12 cellular contexts compared by ENCODE assay signal in genomic region chr14:64234877-64235651, GRCh38. TPM values are rescaled to one million over a fixed set of nuclear protein-coding genes. Genes with fewer than 3 reads are reported as not detected.
DNase-seq lines count a peak whose midpoint lies in the region; ATAC-seq, FAIRE-seq and TF ChIP-seq lines count a peak whose summit lies in the region.
"Had no signal": no experiment of that assay in that cellular context is flagged by ENCODE, and none has a peak within 500 bp of the region (broad histone marks: within the 10 kb centered on the region; RNA-seq: fewer than 3 reads in every experiment).

No MANE protein-coding gene starts in this region.

- TF ChIP-seq CTCF in kidney (IDR thresholded peaks at IDR 0.05; ENCODE audit: borderline replicate concordance, extremely low read depth, insufficient read depth) = no peak

- peaks cover 0 to 3% of the 10 kb centered on the region in 2 donors for H3K36me3 ChIP-seq in kidney (ENCODE audit: control insufficient read depth in 1 of 2, insufficient read depth in 2 of 2, low read length in 2 of 2)
- H3K36me3 ChIP-seq: SJSA1 had no signal

- peak; percentile 6 for ATAC-seq in HG02943 (IDR thresholded peaks at IDR 0.05; ENCODE audit: low read depth, unreplicated experiment)

- H3K4me1 ChIP-seq in kidney (ENCODE audit: control insufficient read depth in 1 of 2, insufficient read depth in 1 of 2, low read depth in 1 of 2, low read length in 2 of 2) = peaks cover 0 to 7% of the 10 kb centered on the region in 2 donors
- H3K4me1 ChIP-seq: thyroid gland had no signal

- H3K9ac ChIP-seq in kidney (ENCODE audit: low read length in 2 of 2) = no peak overlapping the region

- intact Hi-C loops in kidney (cut with DNase I) = no loop called here

- H3K9me3 ChIP-seq in kidney (ENCODE audit: control insufficient read depth in 1 of 2, low read length in 2 of 2) = no peaks in the 10 kb centered on the region
- H3K9me3 ChIP-seq: SJSA1, thyroid gland had no signal

- DNase-seq in ELF-1 (ENCODE audit: low read depth, low spot score) (peak; percentile 45), RCC 7860 (ENCODE audit: low spot score) (peak; percentile 25), kidney (peak; percentile 76), mucosa of gallbladder (ENCODE audit: low spot score) (no peak), dedifferentiated amniotic fluid mesenchymal stem cell (ENCODE audit: extremely low spot score) (no peak), NCI-H1417 treated with DMSO at 0.1 percent for 48 hours (lab: John Stamatoyannopoulos, UW) (no peak)
- no peak for DNase-seq in activated CD4-positive, alpha-beta T cell treated with anti-CD3 and anti-CD28 coated beads for 4 hours
- DNase-seq: occipital lobe had no signal

- H3K4me3 ChIP-seq in kidney (ENCODE audit: low read length in 2 of 2) = no peak overlapping the region
- H3K4me3 ChIP-seq: dorsolateral prefrontal cortex, SJSA1, thyroid gland had no signal

- no peak for FAIRE-seq in RCC 7860 (lab: Jason Lieb, UNC)
- no peak for FAIRE-seq in kidney (lab: Jason Lieb, UNC)

- no peak overlapping the region for H3K27ac ChIP-seq in kidney (ENCODE audit: low read depth in 2 of 2, low read length in 2 of 2)
- H3K27ac ChIP-seq: dorsolateral prefrontal cortex, SJSA1, thyroid gland had no signal

RNA-seq across cellular contexts. Expression of gene ESR2, which starts 59.1 kb away (rescaled TPM):
- total RNA-seq in kidney = 2.5 TPM
- not detected for polyA plus RNA-seq in kidney (ENCODE audit: insufficient read depth, low read depth, low replicate concordance)
- 0.26 TPM for total RNA-seq in mucosa of gallbladder

Comparison
In these comparisons a context has a peak if more than half of its experiments do, and no peak if none do; other contexts are left out.
1. DNase-seq: peak in ELF-1 (single experiment), RCC 7860 (single experiment) and kidney (single experiment); none in mucosa of gallbladder (single experiment), dedifferentiated amniotic fluid mesenchymal stem cell (single experiment), NCI-H1417 treated with DMSO at 0.1 percent for 48 hours (single experiment) and activated CD4-positive, alpha-beta T cell treated with anti-CD3 and anti-CD28 coated beads for 4 hours (0 of 2).